ENCODE assay signal across 2 cellular contexts in the genomic region with DNA sequence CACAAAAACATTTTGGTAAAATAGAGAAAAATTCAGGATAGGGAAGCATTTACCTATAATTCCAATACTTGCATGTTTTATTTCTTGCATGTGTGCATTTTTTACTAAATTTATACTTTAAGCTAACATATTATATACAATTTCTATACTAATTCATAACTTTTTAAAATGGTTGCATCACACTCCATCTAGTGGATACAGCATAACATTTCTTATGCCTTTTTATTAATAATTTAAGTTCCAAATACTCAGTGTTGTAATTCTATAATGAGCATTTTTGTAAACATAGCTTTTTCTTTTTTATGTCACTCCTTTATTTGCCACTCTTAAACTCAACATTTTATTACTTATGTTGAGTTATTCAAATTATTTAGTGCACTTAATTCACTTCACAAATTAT.
TF ChIP-seq lines count a peak whose summit lies in the region.

No MANE protein-coding gene starts in this region.

TF ChIP-seq in SK-N-SH, 30 proteins besides CTCF, POLR2A, EP300 and RAD21 (continued from another document):
- TF ChIP-seq REST (IDR thresholded peaks at IDR 0.05; ENCODE audit: low read depth, low read length), result no peak
- TF ChIP-seq MAX (IDR thresholded peaks at IDR 0.05; ENCODE audit: low read depth), result no peak
- TF ChIP-seq TAF1 (IDR thresholded peaks at IDR 0.05; ENCODE audit: borderline replicate concordance, low read depth, low read length), result no peak
- TF ChIP-seq, protein P1, sequence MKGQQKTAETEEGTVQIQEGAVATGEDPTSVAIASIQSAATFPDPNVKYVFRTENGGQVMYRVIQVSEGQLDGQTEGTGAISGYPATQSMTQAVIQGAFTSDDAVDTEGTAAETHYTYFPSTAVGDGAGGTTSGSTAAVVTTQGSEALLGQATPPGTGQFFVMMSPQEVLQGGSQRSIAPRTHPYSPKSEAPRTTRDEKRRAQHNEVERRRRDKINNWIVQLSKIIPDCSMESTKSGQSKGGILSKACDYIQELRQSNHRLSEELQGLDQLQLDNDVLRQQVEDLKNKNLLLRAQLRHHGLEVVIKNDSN (IDR thresholded peaks at IDR 0.05; ENCODE audit: borderline replicate concordance, low read depth), result no peak
- no peak for TF ChIP-seq FOXM1 (IDR thresholded peaks at IDR 0.05; ENCODE audit: low read depth)
- no peak for TF ChIP-seq RFX5 (IDR thresholded peaks at IDR 0.05; ENCODE audit: low read length)
- TF ChIP-seq GATA2 (CRISPR knock-in tag; IDR thresholded peaks at IDR 0.05), result no peak
- no peak for TF ChIP-seq ZBTB33 (IDR thresholded peaks at IDR 0.05; ENCODE audit: borderline replicate concordance, low read depth)
- TF ChIP-seq, protein P2, sequence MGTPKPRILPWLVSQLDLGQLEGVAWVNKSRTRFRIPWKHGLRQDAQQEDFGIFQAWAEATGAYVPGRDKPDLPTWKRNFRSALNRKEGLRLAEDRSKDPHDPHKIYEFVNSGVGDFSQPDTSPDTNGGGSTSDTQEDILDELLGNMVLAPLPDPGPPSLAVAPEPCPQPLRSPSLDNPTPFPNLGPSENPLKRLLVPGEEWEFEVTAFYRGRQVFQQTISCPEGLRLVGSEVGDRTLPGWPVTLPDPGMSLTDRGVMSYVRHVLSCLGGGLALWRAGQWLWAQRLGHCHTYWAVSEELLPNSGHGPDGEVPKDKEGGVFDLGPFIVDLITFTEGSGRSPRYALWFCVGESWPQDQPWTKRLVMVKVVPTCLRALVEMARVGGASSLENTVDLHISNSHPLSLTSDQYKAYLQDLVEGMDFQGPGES (IDR thresholded peaks at IDR 0.05; ENCODE audit: low read depth, low read length), result no peak
- TF ChIP-seq YY1 (IDR thresholded peaks at IDR 0.05; ENCODE audit: low read depth), result no peak
- TF ChIP-seq NFIC (IDR thresholded peaks at IDR 0.05; ENCODE audit: borderline replicate concordance), result no peak
- no peak for TF ChIP-seq ELF1 (IDR thresholded peaks at IDR 0.05)
- TF ChIP-seq, protein P3, sequence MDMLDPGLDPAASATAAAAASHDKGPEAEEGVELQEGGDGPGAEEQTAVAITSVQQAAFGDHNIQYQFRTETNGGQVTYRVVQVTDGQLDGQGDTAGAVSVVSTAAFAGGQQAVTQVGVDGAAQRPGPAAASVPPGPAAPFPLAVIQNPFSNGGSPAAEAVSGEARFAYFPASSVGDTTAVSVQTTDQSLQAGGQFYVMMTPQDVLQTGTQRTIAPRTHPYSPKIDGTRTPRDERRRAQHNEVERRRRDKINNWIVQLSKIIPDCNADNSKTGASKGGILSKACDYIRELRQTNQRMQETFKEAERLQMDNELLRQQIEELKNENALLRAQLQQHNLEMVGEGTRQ (IDR thresholded peaks at IDR 0.05; ENCODE audit: borderline replicate concordance, low read depth, low read length), result no peak
- TF ChIP-seq RXRA (IDR thresholded peaks at IDR 0.05; ENCODE audit: borderline replicate concordance, low read depth), result no peak

TF ChIP-seq in SK-N-SH treated with all-trans-retinoic acid at 6 μM for 48 hours, 23 proteins besides CTCF, POLR2A, EP300 and RAD21 (continued from another document):
- TF ChIP-seq ZNF70 (CRISPR knock-in tag; IDR thresholded peaks at IDR 0.05) (no peak), CSDC2 (CRISPR knock-in tag; IDR thresholded peaks at IDR 0.05) (no peak), BACH2 (CRISPR knock-in tag; IDR thresholded peaks at IDR 0.05; ENCODE audit: borderline replicate concordance) (no peak), ZNF8 (CRISPR knock-in tag; IDR thresholded peaks at IDR 0.05) (no peak), ISL1 (CRISPR knock-in tag; IDR thresholded peaks at IDR 0.05) (no peak), OSR1 (CRISPR knock-in tag; IDR thresholded peaks at IDR 0.05) (no peak), PPARA (CRISPR knock-in tag; IDR thresholded peaks at IDR 0.05; ENCODE audit: borderline replicate concordance) (no peak), CREB5 (CRISPR knock-in tag; IDR thresholded peaks at IDR 0.05; ENCODE audit: low read depth) (no peak)
- TF ChIP-seq, protein P4, sequence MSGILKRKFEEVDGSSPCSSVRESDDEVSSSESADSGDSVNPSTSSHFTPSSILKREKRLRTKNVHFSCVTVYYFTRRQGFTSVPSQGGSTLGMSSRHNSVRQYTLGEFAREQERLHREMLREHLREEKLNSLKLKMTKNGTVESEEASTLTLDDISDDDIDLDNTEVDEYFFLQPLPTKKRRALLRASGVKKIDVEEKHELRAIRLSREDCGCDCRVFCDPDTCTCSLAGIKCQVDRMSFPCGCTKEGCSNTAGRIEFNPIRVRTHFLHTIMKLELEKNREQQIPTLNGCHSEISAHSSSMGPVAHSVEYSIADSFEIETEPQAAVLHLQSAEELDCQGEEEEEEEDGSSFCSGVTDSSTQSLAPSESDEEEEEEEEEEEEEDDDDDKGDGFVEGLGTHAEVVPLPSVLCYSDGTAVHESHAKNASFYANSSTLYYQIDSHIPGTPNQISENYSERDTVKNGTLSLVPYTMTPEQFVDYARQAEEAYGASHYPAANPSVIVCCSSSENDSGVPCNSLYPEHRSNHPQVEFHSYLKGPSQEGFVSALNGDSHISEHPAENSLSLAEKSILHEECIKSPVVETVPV (CRISPR knock-in tag; IDR thresholded peaks at IDR 0.05), result no peak
- TF ChIP-seq, protein P5, sequence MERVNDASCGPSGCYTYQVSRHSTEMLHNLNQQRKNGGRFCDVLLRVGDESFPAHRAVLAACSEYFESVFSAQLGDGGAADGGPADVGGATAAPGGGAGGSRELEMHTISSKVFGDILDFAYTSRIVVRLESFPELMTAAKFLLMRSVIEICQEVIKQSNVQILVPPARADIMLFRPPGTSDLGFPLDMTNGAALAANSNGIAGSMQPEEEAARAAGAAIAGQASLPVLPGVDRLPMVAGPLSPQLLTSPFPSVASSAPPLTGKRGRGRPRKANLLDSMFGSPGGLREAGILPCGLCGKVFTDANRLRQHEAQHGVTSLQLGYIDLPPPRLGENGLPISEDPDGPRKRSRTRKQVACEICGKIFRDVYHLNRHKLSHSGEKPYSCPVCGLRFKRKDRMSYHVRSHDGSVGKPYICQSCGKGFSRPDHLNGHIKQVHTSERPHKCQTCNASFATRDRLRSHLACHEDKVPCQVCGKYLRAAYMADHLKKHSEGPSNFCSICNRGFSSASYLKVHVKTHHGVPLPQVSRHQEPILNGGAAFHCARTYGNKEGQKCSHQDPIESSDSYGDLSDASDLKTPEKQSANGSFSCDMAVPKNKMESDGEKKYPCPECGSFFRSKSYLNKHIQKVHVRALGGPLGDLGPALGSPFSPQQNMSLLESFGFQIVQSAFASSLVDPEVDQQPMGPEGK (CRISPR knock-in tag; IDR thresholded peaks at IDR 0.05; ENCODE audit: borderline replicate concordance), result no peak
